Comparison of ENCODE assay signal across 1 cellular context in the genomic region with DNA sequence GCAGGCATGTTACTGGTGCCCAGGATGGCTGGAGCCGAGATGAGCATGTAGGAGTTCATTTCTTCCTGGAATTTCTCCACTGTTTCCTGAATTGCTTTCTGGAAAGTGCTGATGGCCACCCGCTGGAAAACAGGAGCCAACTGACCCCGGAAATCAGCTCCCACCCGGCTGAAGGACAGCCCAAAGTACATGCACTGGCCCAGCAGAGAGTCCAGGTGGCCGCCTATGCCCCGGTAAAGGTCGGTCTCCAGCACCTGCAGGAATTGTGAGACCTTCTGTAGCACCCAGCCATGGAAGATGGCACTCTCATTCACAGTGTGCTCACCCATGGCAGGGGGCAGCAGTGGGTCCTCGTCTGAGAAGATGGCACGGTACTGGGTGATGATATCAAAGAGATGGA.
TF ChIP-seq lines count a peak whose summit lies in the region.

No MANE protein-coding gene starts in this region.

TF ChIP-seq in IMR-90, 13 proteins besides CTCF, POLR2A, EP300 and RAD21:
- TF ChIP-seq SMC3 (IDR thresholded peaks at IDR 0.05; ENCODE audit: low read depth, low read length) (no peak), BHLHE40 (IDR thresholded peaks at IDR 0.05; ENCODE audit: low read depth, low read length) (no peak), RFX5 (IDR thresholded peaks at IDR 0.05; ENCODE audit: low read depth, low read length) (no peak), FOS (IDR thresholded peaks at IDR 0.05; ENCODE audit: low read depth, low read length) (no peak), MAZ (IDR thresholded peaks at IDR 0.05; ENCODE audit: borderline replicate concordance, low read depth, low read length) (no peak), MAFK (IDR thresholded peaks at IDR 0.05; ENCODE audit: low read depth, low read length) (no peak), NFE2L2 (IDR thresholded peaks at IDR 0.05; ENCODE audit: low read depth, low read length) (no peak), CEBPB (IDR thresholded peaks at IDR 0.05; ENCODE audit: low read depth, low read length) (no peak), CHD1 (IDR thresholded peaks at IDR 0.05; ENCODE audit: low read depth, low read length) (no peak), ELK1 (IDR thresholded peaks at IDR 0.05; ENCODE audit: borderline replicate concordance, low read depth, low read length) (no peak), MXI1 (IDR thresholded peaks at IDR 0.05; ENCODE audit: borderline replicate concordance, low read depth, low read length) (no peak), RCOR1 (IDR thresholded peaks at IDR 0.05; ENCODE audit: insufficient replicate concordance, low read length) (no peak)
- TF ChIP-seq, protein P1, sequence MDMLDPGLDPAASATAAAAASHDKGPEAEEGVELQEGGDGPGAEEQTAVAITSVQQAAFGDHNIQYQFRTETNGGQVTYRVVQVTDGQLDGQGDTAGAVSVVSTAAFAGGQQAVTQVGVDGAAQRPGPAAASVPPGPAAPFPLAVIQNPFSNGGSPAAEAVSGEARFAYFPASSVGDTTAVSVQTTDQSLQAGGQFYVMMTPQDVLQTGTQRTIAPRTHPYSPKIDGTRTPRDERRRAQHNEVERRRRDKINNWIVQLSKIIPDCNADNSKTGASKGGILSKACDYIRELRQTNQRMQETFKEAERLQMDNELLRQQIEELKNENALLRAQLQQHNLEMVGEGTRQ (IDR thresholded peaks at IDR 0.05; ENCODE audit: low read depth, low read length): no peak
